Comparison of ENCODE assay signal across 37 cellular contexts in genomic region chr1:61699893-61700851, GRCh38. TPM values are rescaled to one million over a fixed set of nuclear protein-coding genes. Genes with fewer than 3 reads are reported as not detected.
DNase-seq lines count a peak whose midpoint lies in the region; ATAC-seq, FAIRE-seq and TF ChIP-seq lines count a peak whose summit lies in the region.
"Had no signal": no experiment of that assay in that cellular context is flagged by ENCODE, and none has a peak within 500 bp of the region (broad histone marks: within the 10 kb centered on the region; RNA-seq: fewer than 3 reads in every experiment).

No MANE protein-coding gene starts in this region.

- H3K4me1 Mint-ChIP-seq in activated CD4-positive, alpha-beta T cell treated with anti-CD3 and anti-CD28 coated beads, Interleukin-2, amount 10 ng/mL, durations not matched to agents 24 days and 14 days: peaks cover 3% of the 10 kb centered on the region
- H3K4me1 Mint-ChIP-seq: B cell, neural progenitor cell had no signal

- TF ChIP-seq EP300 in sigmoid colon (IDR thresholded peaks at IDR 0.05) (no peak), gastroesophageal sphincter (IDR thresholded peaks at IDR 0.05) (no peak)

- H3K4me1 ChIP-seq in Panc1 (ENCODE audit: control insufficient read depth, insufficient read depth, low read length): no peaks in the 10 kb centered on the region
- H3K4me1 ChIP-seq in hepatocyte (ENCODE audit: insufficient read depth): peaks cover 22% of the 10 kb centered on the region
- H3K4me1 ChIP-seq in sigmoid colon: peaks cover 0 to 16% (median 11%) of the 10 kb centered on the region in 4 donors
- H3K4me1 ChIP-seq in small intestine (ENCODE audit: control insufficient read depth in 2 of 2, insufficient read depth in 1 of 2, low read depth in 1 of 2, low read length in 1 of 2): no peaks in the 10 kb centered on the region
- peaks cover 0 to 13% (median 6%) of the 10 kb centered on the region in 3 donors for H3K4me1 ChIP-seq in gastroesophageal sphincter
- H3K4me1 ChIP-seq: neural progenitor cell, parathyroid adenoma, SJSA1, vagina had no signal

- no peak for DNase-seq in activated CD4-positive, alpha-beta T cell treated with anti-CD3 and anti-CD28 coated beads, Interleukin-2, amount 10 ng/mL, durations not matched to agents 24 days and 14 days
- no peak for DNase-seq in activated CD4-positive, alpha-beta T cell treated with anti-CD3 and anti-CD28 coated beads, Interleukin-2, amount 50 U/mL, for 1 hour
- no peak for DNase-seq in Panc1 (ENCODE audit: low read depth, low spot score)
- DNase-seq in hepatocyte (ENCODE audit: low spot score): peak; percentile 26
- DNase-seq in sigmoid colon: no peak
- no peak for DNase-seq in small intestine
- DNase-seq in NCI-H510A (lab: John Stamatoyannopoulos, UW): no peak
- DNase-seq: ACHN; activated CD4-positive, alpha-beta T cell treated with anti-CD3 and anti-CD28 coated beads for 48 hours; activated naive CD4-positive, alpha-beta T cell treated with Interleukin-2 at 50 U/mL for 16 hours; adrenal gland; body of pancreas; CD4-positive, alpha-beta memory T cell; dorsolateral prefrontal cortex; EL; foreskin melanocyte; hippocampal formation; left cardiac atrium; NCI-H1436; NCI-H2081 treated with DMSO at 0.1 percent for 48 hours; NCI-H2227 treated with DMSO at 0.1 percent for 48 hours; NCI-H69; stimulated activated CD4-positive, alpha-beta T cell treated with anti-CD3 and anti-CD28 coated beads, Interleukin-2, amount 100 ng/mL, for 24 hours; T1000 had no signal

- no peaks in the 10 kb centered on the region for H3K9me2 ChIP-seq in hepatocyte (replicated peaks; ENCODE audit: insufficient read depth)

- H3K9me3 ChIP-seq in Panc1 (ENCODE audit: control insufficient read depth, insufficient read depth, low read depth, low read length): no peaks in the 10 kb centered on the region
- H3K9me3 ChIP-seq in hepatocyte (ENCODE audit: low read depth): no peaks in the 10 kb centered on the region
- no peaks in the 10 kb centered on the region for H3K9me3 ChIP-seq in sigmoid colon
- no peaks in the 10 kb centered on the region for H3K9me3 ChIP-seq in small intestine (ENCODE audit: control insufficient read depth, low read depth)
- no peaks in the 10 kb centered on the region for H3K9me3 ChIP-seq in gastroesophageal sphincter
- H3K9me3 ChIP-seq: adrenal gland, body of pancreas, esophagus muscularis mucosa, SJSA1, thoracic aorta, vagina had no signal

- POLR2A ChIA-PET in Panc1 (lab: Charles Lee): no interaction called here

- TF ChIP-seq CTCF in Panc1 (IDR thresholded peaks at IDR 0.05) (no peak), hepatocyte (IDR thresholded peaks at IDR 0.05; ENCODE audit: poor library complexity) (no peak), sigmoid colon (IDR thresholded peaks at IDR 0.05) (no peak), gastroesophageal sphincter (IDR thresholded peaks at IDR 0.05) (no peak)

- H3K4me2 ChIP-seq in hepatocyte: no peak overlapping the region
- H3K4me2 ChIP-seq: neural progenitor cell had no signal

- no peak overlapping the region for H3K4me3 Mint-ChIP-seq in activated CD4-positive, alpha-beta T cell treated with anti-CD3 and anti-CD28 coated beads, Interleukin-2, amount 10 ng/mL, durations not matched to agents 24 days and 14 days
- H3K4me3 Mint-ChIP-seq: B cell; CD4-positive, alpha-beta memory T cell; memory B cell; neural progenitor cell; stimulated activated naive CD8-positive, alpha-beta T cell treated with anti-CD3 and anti-CD28 coated beads, Interleukin-15, Interleukin-2, amounts not matched to agents 100 ng/mL and 50 ng/mL, for 24 hours had no signal

- TSS peak; percentile 31 for BruUV-seq in Panc1 (replicated peaks; lab: Mats Ljungman, UMichigan)

- no peaks in the 10 kb centered on the region for H3K9me3 Mint-ChIP-seq in activated CD4-positive, alpha-beta T cell treated with anti-CD3 and anti-CD28 coated beads, Interleukin-2, amount 10 ng/mL, durations not matched to agents 24 days and 14 days
- H3K9me3 Mint-ChIP-seq: CD4-positive, alpha-beta memory T cell; memory B cell; neural progenitor cell; stimulated activated naive CD8-positive, alpha-beta T cell treated with anti-CD3 and anti-CD28 coated beads, Interleukin-15, Interleukin-2, amounts not matched to agents 100 ng/mL and 50 ng/mL, for 24 hours had no signal

- peaks cover 3% of the 10 kb centered on the region for H3K79me2 ChIP-seq in hepatocyte
- H3K79me2 ChIP-seq: parathyroid adenoma had no signal

- no peaks in the 10 kb centered on the region for H3K27me3 Mint-ChIP-seq in activated CD4-positive, alpha-beta T cell treated with anti-CD3 and anti-CD28 coated beads, Interleukin-2, amount 10 ng/mL, durations not matched to agents 24 days and 14 days
- H3K27me3 Mint-ChIP-seq: B cell; CD4-positive, alpha-beta memory T cell; memory B cell; stimulated activated naive CD8-positive, alpha-beta T cell treated with anti-CD3 and anti-CD28 coated beads, Interleukin-15, Interleukin-2, amounts not matched to agents 100 ng/mL and 50 ng/mL, for 24 hours had no signal

- no peak for ATAC-seq in Panc1
- no peak for ATAC-seq in gastroesophageal sphincter
- ATAC-seq: body of pancreas, left cardiac atrium had no signal

- in situ Hi-C loops in Panc1 (cut with HindIII; ENCODE audit: low pct_unique_long_range_greater_than_20kb, low sequenced_read_pairs): no loop called here

- H3K27ac ChIP-seq in Panc1 (ENCODE audit: low read length) (no peak overlapping the region), hepatocyte (peak overlapping the region; percentile 26), sigmoid colon (peak overlapping the region in 3 of 4 donors; percentile 4 to 35 (median 25)), small intestine (ENCODE audit: low read depth in 1 of 2, low read length in 1 of 2) (peak overlapping the region in 1 of 2 donors; percentile 11), gastroesophageal sphincter (peak overlapping the region in 2 of 4 donors; percentile 14 to 17)
- H3K27ac ChIP-seq: body of pancreas, neural progenitor cell, parathyroid adenoma, RWPE1, SJSA1, vagina had no signal

- H3K27ac Mint-ChIP-seq in activated CD4-positive, alpha-beta T cell treated with anti-CD3 and anti-CD28 coated beads, Interleukin-2, amount 10 ng/mL, durations not matched to agents 24 days and 14 days: peak overlapping the region; percentile 32
- H3K27ac Mint-ChIP-seq: B cell; memory B cell; neural progenitor cell; stimulated activated naive CD8-positive, alpha-beta T cell treated with anti-CD3 and anti-CD28 coated beads, Interleukin-15, Interleukin-2, amounts not matched to agents 100 ng/mL and 50 ng/mL, for 24 hours had no signal

- H2AFZ ChIP-seq in hepatocyte: no peak overlapping the region
- H2AFZ ChIP-seq: neural progenitor cell, parathyroid adenoma had no signal

- no peak for FAIRE-seq in small intestine (lab: Jason Lieb, UNC)
- FAIRE-seq: endometrium, GM12891 had no signal

- CTCF ChIA-PET in Panc1 (lab: Charles Lee): no interaction called here

- 21% methylated on average over 3 of the region's 3 CpGs for WGBS in hepatocyte (ENCODE audit: low lambda C conversion rate, missing lambda C conversion rate)
- 21 to 56% methylated on average over 3 of the region's 3 CpGs for WGBS in sigmoid colon, 2 donors
- WGBS in small intestine, 3 donors: 40 to 47% (median 42%) methylated on average over 3 of the region's 3 CpGs
- WGBS in gastroesophageal sphincter (ENCODE audit: low coverage in 1 of 2), 2 donors: 46 to 47% methylated on average over 2 to 3 of the region's 3 CpGs

- no peak overlapping the region for H3K4me3 ChIP-seq in Panc1 (ENCODE audit: low read depth in 2 of 2, low read length in 2 of 2)
- no peak overlapping the region for H3K4me3 ChIP-seq in hepatocyte
- no peak overlapping the region for H3K4me3 ChIP-seq in sigmoid colon
- H3K4me3 ChIP-seq in small intestine (ENCODE audit: low read depth in 1 of 2, low read length in 2 of 2): no peak overlapping the region
- H3K4me3 ChIP-seq in gastroesophageal sphincter: no peak overlapping the region
- H3K4me3 ChIP-seq: adrenal gland, body of pancreas, dorsolateral prefrontal cortex, esophagus muscularis mucosa, neural progenitor cell, SJSA1, thoracic aorta, vagina had no signal

- no peaks in the 10 kb centered on the region for H4K20me1 ChIP-seq in hepatocyte (ENCODE audit: insufficient read depth, poor library complexity, severe bottlenecking)

- intact Hi-C loops in activated CD4-positive, alpha-beta T cell treated with anti-CD3 and anti-CD28 coated beads, Interleukin-2, amount 10 ng/mL, durations not matched to agents 24 days and 14 days (cut with micrococcal nuclease): no loop called here
- intact Hi-C loops in Panc1 (cut with micrococcal nuclease; ENCODE audit: unreplicated experiment): no loop called here
- intact Hi-C loops in sigmoid colon (cut with DNase I): no loop called here

- 0 out of 2 replicates have a peak, but pooled peaks cover 16% of the 10 kb centered on the region for H3K36me3 ChIP-seq in Panc1 (ENCODE audit: control insufficient read depth, insufficient read depth, low read length)
- no peaks in the 10 kb centered on the region for H3K36me3 ChIP-seq in hepatocyte (replicated peaks; ENCODE audit: insufficient read depth, low read depth)
- peaks cover 0 to 65% (median 8%) of the 10 kb centered on the region in 4 donors for H3K36me3 ChIP-seq in sigmoid colon
- peaks cover 4 to 5% of the 10 kb centered on the region in 2 donors for H3K36me3 ChIP-seq in small intestine (ENCODE audit: control insufficient read depth in 2 of 2, insufficient read depth in 2 of 2, low read length in 2 of 2)
- peaks cover 4 to 86% of the 10 kb centered on the region in 2 donors for H3K36me3 ChIP-seq in gastroesophageal sphincter

- TF ChIP-seq POLR2A in sigmoid colon (IDR thresholded peaks at IDR 0.05) (no peak), gastroesophageal sphincter (IDR thresholded peaks at IDR 0.05) (no peak)

- H3K36me3 Mint-ChIP-seq in activated CD4-positive, alpha-beta T cell treated with anti-CD3 and anti-CD28 coated beads, Interleukin-2, amount 10 ng/mL, durations not matched to agents 24 days and 14 days (ENCODE audit: low read depth): peaks cover 54% of the 10 kb centered on the region

- H3K27me3 ChIP-seq in Panc1 (ENCODE audit: control insufficient read depth, insufficient read depth, low read length) (no peaks in the 10 kb centered on the region), hepatocyte (no peaks in the 10 kb centered on the region), sigmoid colon (no peaks in the 10 kb centered on the region), small intestine (ENCODE audit: control insufficient read depth in 2 of 2, insufficient read depth in 2 of 2, low read length in 2 of 2) (no peaks in the 10 kb centered on the region), gastroesophageal sphincter (no peaks in the 10 kb centered on the region)
- H3K27me3 ChIP-seq: adrenal gland, body of pancreas, dorsolateral prefrontal cortex, esophagus muscularis mucosa, neural progenitor cell, SJSA1, vagina had no signal

RNA-seq across cellular contexts. Expression of gene TM2D1, which starts 24.8 kb away (rescaled TPM):
- total RNA-seq in activated CD4-positive, alpha-beta T cell treated with anti-CD3 and anti-CD28 coated beads, Interleukin-2, amount 10 ng/mL, durations not matched to agents 24 days and 14 days: 29.8 and 32.9 TPM in 2 replicates
- total RNA-seq in Panc1 (2021; ENCODE audit: unreplicated experiment) (43.2 TPM), hepatocyte (101 and 109 TPM in 2 replicates), sigmoid colon (10 to 100 TPM; 63.7 to 88.5 (median 69.6) TPM), gastroesophageal sphincter (10 to 100 TPM; 50.5 to 73.0 (median 65.7) TPM)
- polyA plus RNA-seq in Panc1 (2012; ENCODE audit: insufficient read length): 36.5 TPM
- polyA plus RNA-seq in hepatocyte (91.3 TPM in 2 replicates), sigmoid colon (10 to 100 TPM; 15.0 to 30.3 (median 16.0) TPM), small intestine (10 to 100 TPM in 2 of 3 donors, 1 to 10 TPM in 1; 7.4 to 29.9 (median 12.7) TPM)

RNA-seq across cellular contexts. Expression of gene PATJ, which starts 42.1 kb away (rescaled TPM):
- total RNA-seq in activated CD4-positive, alpha-beta T cell treated with anti-CD3 and anti-CD28 coated beads, Interleukin-2, amount 10 ng/mL, durations not matched to agents 24 days and 14 days: 5.0 and 5.1 TPM in 2 replicates
- total RNA-seq in Panc1 (2021; ENCODE audit: unreplicated experiment) (36.2 TPM), hepatocyte (43.1 and 44.8 TPM in 2 replicates), sigmoid colon (10 to 100 TPM; 21.3 to 33.2 (median 24.0) TPM), gastroesophageal sphincter (10 to 100 TPM; 34.8 to 59.0 (median 37.1) TPM)
- polyA plus RNA-seq in Panc1 (2012; ENCODE audit: insufficient read length): 12.9 TPM
- polyA plus RNA-seq in hepatocyte (20.0 and 21.4 TPM in 2 replicates), sigmoid colon (10 to 100 TPM; 10.2 to 15.7 (median 15.1) TPM), small intestine (10 to 100 TPM; 11.5 to 17.2 (median 15.1) TPM)
